ENCODE assay signal across 8 cellular contexts in the genomic region with DNA sequence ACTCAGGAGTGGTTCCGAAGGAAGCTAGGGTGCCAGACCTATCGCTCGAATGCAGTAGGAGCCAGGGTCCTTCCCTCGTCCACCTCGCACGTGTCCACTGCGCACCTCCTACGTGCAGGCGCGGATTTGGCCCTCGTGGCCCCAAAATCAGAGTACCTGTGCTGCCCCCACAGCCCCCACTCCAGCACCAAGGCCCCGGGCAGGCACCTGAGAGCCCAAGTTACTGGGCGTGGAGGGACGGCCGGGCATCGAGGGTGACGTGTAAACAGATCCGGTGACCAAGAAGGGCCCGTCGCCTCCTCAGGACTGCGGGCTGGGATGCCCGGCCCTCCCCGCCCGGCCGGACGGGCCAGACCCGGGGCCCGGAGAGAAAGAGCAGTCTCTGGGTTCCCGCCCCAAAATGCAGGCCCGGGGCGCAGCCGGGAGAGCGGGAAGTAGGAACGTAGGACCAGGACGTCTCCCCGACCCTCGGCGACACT. TPM values are rescaled to one million over a fixed set of nuclear protein-coding genes. Genes with fewer than 3 reads are reported as not detected.
A peak's percentile ranks its signal among the peaks of the same experiment; 100 is the strongest.
DNase-seq lines count a peak whose midpoint lies in the region; ATAC-seq, FAIRE-seq and TF ChIP-seq lines count a peak whose summit lies in the region.

No MANE protein-coding gene starts in this region.

- in situ Hi-C loops in ACHN (cut with HindIII; ENCODE audit: low pct_ligation_motif_present, low pct_unique_long_range_greater_than_20kb, low sequenced_read_pairs), result loop anchor here (10.0 kb wide), 1 partner anchor 119 kb away; no protein-coding TSS in a partner anchor

- FAIRE-seq in GM19239 (lab: Jason Lieb, UNC), result no peak

- H3K4me3 ChIP-seq in RWPE2 (ENCODE audit: severe bottlenecking) (peak overlapping the region; percentile 88), neuron (ENCODE audit: low read length) (peak overlapping the region; percentile 94)

- peak; percentile 36 for DNase-seq in ACHN
- no peak for DNase-seq in RWPE2 (ENCODE audit: low spot score)
- no peak for DNase-seq in Ammon's horn (ENCODE audit: low spot score)
- DNase-seq in GM19239 (ENCODE audit: insufficient read length, low spot score), result no peak

- H3K4me1 ChIP-seq in RWPE2 (ENCODE audit: insufficient read depth, poor library complexity, severe bottlenecking) (no peaks in the 10 kb centered on the region), neuron (ENCODE audit: insufficient read depth, low read length) (peaks cover 8% of the 10 kb centered on the region)

- H3K9me3 ChIP-seq in RWPE2 (ENCODE audit: severe bottlenecking) (no peaks in the 10 kb centered on the region), neuron (ENCODE audit: low read length) (no peaks in the 10 kb centered on the region)

- H3K27me3 ChIP-seq in RWPE2 (ENCODE audit: insufficient read depth, poor library complexity, severe bottlenecking), result no peaks in the 10 kb centered on the region
- no peaks in the 10 kb centered on the region for H3K27me3 ChIP-seq in neuron (ENCODE audit: insufficient read depth, low read length)

- peak overlapping the region; percentile 83 for H3K27ac ChIP-seq in RWPE2 (ENCODE audit: poor library complexity, severe bottlenecking)

- peaks cover 33% of the 10 kb centered on the region for H3K36me3 ChIP-seq in RWPE2 (ENCODE audit: low read depth)
- H3K36me3 ChIP-seq in neuron (ENCODE audit: insufficient read depth, low read length), result peaks cover 22% of the 10 kb centered on the region

- peak; percentile 2 for ATAC-seq in GM21381 (IDR thresholded peaks at IDR 0.05; ENCODE audit: unreplicated experiment)
- peak; percentile 1; the same call in 1 of the 3 replicates for ATAC-seq in RWPE2 (ENCODE audit: low read depth)
- peak; percentile 20 for ATAC-seq in esophagus mucosa
- ATAC-seq in GM21786 (IDR thresholded peaks at IDR 0.05; ENCODE audit: unreplicated experiment), result no peak

- no peak for TF ChIP-seq CTCF in RWPE2 (IDR thresholded peaks at IDR 0.05; ENCODE audit: poor library complexity, severe bottlenecking)

- H2AFZ ChIP-seq in neuron (ENCODE audit: low read depth, low read length), result peak overlapping the region; percentile 48

RNA-seq across cellular contexts. Expression of gene SLC25A39, which starts 0.5 kb away (rescaled TPM):
- 126 TPM for total RNA-seq in esophagus mucosa

RNA-seq across cellular contexts. Expression of gene RUNDC3A, which starts 15.7 kb away (rescaled TPM):
- 6.0 TPM for total RNA-seq in esophagus mucosa

RNA-seq across cellular contexts. Expression of gene GRN, which starts 21.0 kb away (rescaled TPM):
- 767 TPM for total RNA-seq in esophagus mucosa

RNA-seq across cellular contexts. Expression of gene FAM171A2, which starts 39.5 kb away (rescaled TPM):
- 1.1 TPM for total RNA-seq in esophagus mucosa

RNA-seq across cellular contexts. Expression of gene SLC4A1, which starts 56.2 kb away (rescaled TPM):
- total RNA-seq in esophagus mucosa, result not detected
